In the genomic region with DNA sequence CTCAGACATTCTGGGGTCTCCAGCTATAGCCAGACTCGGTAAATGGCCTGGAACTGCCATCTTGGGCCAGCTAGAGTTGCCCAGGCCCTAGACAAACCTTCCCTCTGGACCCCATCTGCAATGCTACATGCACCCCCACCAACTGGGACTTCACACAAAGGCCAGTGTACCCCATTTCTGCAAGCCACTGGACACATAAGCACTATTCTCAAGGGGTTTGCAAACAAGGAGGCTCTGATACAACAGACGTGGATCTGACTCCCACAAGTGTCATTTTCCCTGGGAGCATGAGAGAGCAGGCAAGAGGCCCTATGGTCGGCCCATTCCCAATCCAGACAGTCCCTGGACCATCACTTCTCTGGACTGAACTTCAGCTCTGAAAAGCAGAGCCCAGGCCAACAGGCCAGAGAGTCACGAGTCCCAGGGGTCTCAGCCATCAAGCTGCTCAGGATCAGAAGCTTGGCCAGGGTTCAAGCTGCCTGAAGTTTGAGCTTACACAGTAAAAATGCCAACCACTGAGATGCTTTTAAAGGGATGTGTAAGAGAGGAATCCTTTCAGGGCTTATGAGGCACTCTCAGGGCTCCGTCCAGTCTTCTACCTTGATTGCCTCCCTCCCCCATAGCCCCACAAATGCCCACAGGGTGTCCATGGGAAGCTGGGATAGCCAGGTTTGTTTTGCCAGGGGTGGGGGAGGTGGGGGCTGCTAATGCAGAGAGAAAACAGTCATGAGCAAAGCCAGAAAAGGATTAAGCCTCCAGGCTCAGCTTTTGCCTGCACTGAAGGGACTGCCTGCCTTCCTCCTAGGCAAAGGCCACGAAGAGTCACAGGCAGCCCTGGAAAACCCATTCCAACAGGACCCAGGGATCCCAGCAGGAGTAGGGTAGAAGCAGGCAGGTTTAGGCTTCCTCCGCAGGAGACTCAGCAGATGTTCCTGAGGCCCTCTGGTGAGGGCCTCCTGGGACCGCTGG, we compare ENCODE assay signal across 9 cellular contexts. TPM values are rescaled to one million over a fixed set of nuclear protein-coding genes. Genes with fewer than 3 reads are reported as not detected.
A peak's percentile ranks its signal among the peaks of the same experiment; 100 is the strongest.
DNase-seq lines count a peak whose midpoint lies in the region; ATAC-seq and TF ChIP-seq lines count a peak whose summit lies in the region.
"Had no signal": no experiment of that assay in that cellular context is flagged by ENCODE, and none has a peak within 500 bp of the region (broad histone marks: within the 10 kb centered on the region; RNA-seq: fewer than 3 reads in every experiment).

No MANE protein-coding gene starts in this region.

- peaks cover 34% of the 10 kb centered on the region for H3K36me3 Mint-ChIP-seq in activated T-cell treated with anti-CD3 and anti-CD28 coated beads, Interleukin-2, amount 50 U/mL, for 24 hours (ENCODE audit: low read depth)

- CTCF ChIA-PET in GM10248 (lab: Yijun Ruan, JAX), result interaction anchor here (1.0 to 11.5 kb wide), 11 partner anchors 11 to 106 kb away, joined by 3 to 128 read pairs (median 4); partner anchors contain the start of gene PTGR2

- H3K4me3 ChIP-seq in adipocyte (ENCODE audit: low read length) (no peak overlapping the region), mesendoderm (ENCODE audit: low read length) (no peak overlapping the region), tibial nerve (no peak overlapping the region)

- no peak overlapping the region for H2BK120ac ChIP-seq in mesendoderm (ENCODE audit: low read depth, low read length)

- H3K27me3 Mint-ChIP-seq in activated T-cell treated with anti-CD3 and anti-CD28 coated beads, Interleukin-2, amount 50 U/mL, for 24 hours, result no peaks in the 10 kb centered on the region

- peaks cover 77% of the 10 kb centered on the region for H3K4me1 ChIP-seq in adipocyte (ENCODE audit: control insufficient read depth, insufficient read depth, low read length)
- peaks cover 25% of the 10 kb centered on the region for H3K4me1 ChIP-seq in mesendoderm (ENCODE audit: control insufficient read depth, low read depth, low read length)
- peaks cover 0 to 100% (median 99%) of the 10 kb centered on the region in 4 donors for H3K4me1 ChIP-seq in tibial nerve

- POLR2A ChIA-PET in GM10248 (lab: Yijun Ruan, JAX), result interaction anchor here (1.7 kb wide), 1 partner anchor 11 kb away, joined by 3 read pairs; no protein-coding TSS in a partner anchor

- H4K8ac ChIP-seq in mesendoderm (ENCODE audit: low read depth, low read length), result no peak overlapping the region

- no peaks in the 10 kb centered on the region for H3K36me3 ChIP-seq in adipocyte (ENCODE audit: control insufficient read depth, insufficient read depth, low read length, severe bottlenecking)
- no peaks in the 10 kb centered on the region for H3K36me3 ChIP-seq in mesendoderm (ENCODE audit: control insufficient read depth, insufficient read depth, low read length)
- no peaks in the 10 kb centered on the region for H3K36me3 ChIP-seq in tibial nerve

- TF ChIP-seq POLR2A in tibial nerve (IDR thresholded peaks at IDR 0.05), result no peak

- H3K23ac ChIP-seq in mesendoderm (ENCODE audit: low read length), result no peak overlapping the region

- DNase-seq in activated T-cell treated with anti-CD3 and anti-CD28 coated beads, Interleukin-2, amount 50 U/mL, for 24 hours, result no peak
- DNase-seq in activated T-cell treated with anti-CD3 and anti-CD28 coated beads, Interleukin-2, amount 50 U/mL, for 48 hours, result no peak
- DNase-seq in adipocyte (ENCODE audit: low read depth), result no peak
- no peak for DNase-seq in mesendoderm
- no peak for DNase-seq in tibial nerve (ENCODE audit: low spot score in 2 of 2)
- no peak for DNase-seq in HuH-7.5 (ENCODE audit: low spot score)
- no peak for DNase-seq in GM10248 (ENCODE audit: extremely low spot score)
- DNase-seq: NCI-H526 had no signal

- H3K27ac Mint-ChIP-seq in activated T-cell treated with anti-CD3 and anti-CD28 coated beads, Interleukin-2, amount 50 U/mL, for 24 hours, result peak overlapping the region; percentile 92

- H3K27me3 ChIP-seq in adipocyte (replicated peaks; ENCODE audit: control insufficient read depth, insufficient read depth, low read length) (no peaks in the 10 kb centered on the region), mesendoderm (ENCODE audit: insufficient read depth, low read length, poor library complexity) (no peaks in the 10 kb centered on the region), tibial nerve (no peaks in the 10 kb centered on the region)

- peaks cover 22% of the 10 kb centered on the region for H3K79me1 ChIP-seq in mesendoderm (ENCODE audit: low read length)

- no peak overlapping the region for H3K18ac ChIP-seq in mesendoderm (ENCODE audit: low read length)

- H3K9ac ChIP-seq in adipocyte (ENCODE audit: low read length) (peak overlapping the region; percentile 38), mesendoderm (ENCODE audit: low read length) (peak overlapping the region; percentile 10)

- H3K79me2 ChIP-seq in mesendoderm (ENCODE audit: control insufficient read depth, insufficient read depth, low read length), result peaks cover 21% of the 10 kb centered on the region

- H3K9me3 Mint-ChIP-seq in activated T-cell treated with anti-CD3 and anti-CD28 coated beads, Interleukin-2, amount 50 U/mL, for 24 hours, result no peaks in the 10 kb centered on the region

- TF ChIP-seq EP300 in tibial nerve (IDR thresholded peaks at IDR 0.05), result no peak

- no peak overlapping the region for H3K4me3 Mint-ChIP-seq in activated T-cell treated with anti-CD3 and anti-CD28 coated beads, Interleukin-2, amount 50 U/mL, for 24 hours

- H3K9me3 ChIP-seq in adipocyte (ENCODE audit: control insufficient read depth, low read length), result no peaks in the 10 kb centered on the region
- H3K9me3 ChIP-seq in tibial nerve, result no peaks in the 10 kb centered on the region

- peaks cover 99% of the 10 kb centered on the region for H3K4me1 Mint-ChIP-seq in activated T-cell treated with anti-CD3 and anti-CD28 coated beads, Interleukin-2, amount 50 U/mL, for 24 hours (ENCODE audit: low read depth)

- H3K27ac ChIP-seq in mesendoderm (ENCODE audit: low read depth, low read length), result no peak overlapping the region
- H3K27ac ChIP-seq in tibial nerve, result peak overlapping the region; percentile 0 to 99 (median 84)

- no peak overlapping the region for H2AK5ac ChIP-seq in mesendoderm (ENCODE audit: low read length)

- H2BK5ac ChIP-seq in mesendoderm (ENCODE audit: low read length), result no peak overlapping the region

- no peak overlapping the region for H3K4me2 ChIP-seq in mesendoderm (ENCODE audit: low read length)

- no peak for ATAC-seq in HG03521 (IDR thresholded peaks at IDR 0.05; ENCODE audit: unreplicated experiment)

- TF ChIP-seq CTCF in tibial nerve (IDR thresholded peaks at IDR 0.05) (no peak), GM10248 (IDR thresholded peaks at IDR 0.05; ENCODE audit: control extremely low read depth, extremely low read depth, low read depth, missing control alignments) (no peak)

- H4K5ac ChIP-seq in mesendoderm (ENCODE audit: low read length), result no peak overlapping the region

- no peak overlapping the region for H3K4ac ChIP-seq in mesendoderm (ENCODE audit: low read depth, low read length)

- no peak overlapping the region for H2BK15ac ChIP-seq in mesendoderm (replicated peaks; ENCODE audit: low read depth)

- H3K56ac ChIP-seq in mesendoderm (ENCODE audit: low read length), result no peak overlapping the region

- WGBS in mesendoderm (ENCODE audit: extremely low coverage, insufficient coverage, low lambda C conversion rate), result no CpG with 5 or more reads among the region's 8 CpGs
- 49 to 59% methylated on average over 6 to 8 of the region's 8 CpGs for WGBS in tibial nerve, 2 donors

RNA-seq across cellular contexts. Expression of gene PNMA1, which starts 31.7 kb away (rescaled TPM):
- 34.5 TPM for polyA plus RNA-seq in mesendoderm (2013, experiment 1 of 2)
- polyA plus RNA-seq in mesendoderm (2013, experiment 2 of 2), result 34.4 TPM
- 10 to 100 TPM; 21.2 to 43.5 (median 34.2) TPM for total RNA-seq in tibial nerve
